Comparison of ENCODE assay signal across 8 cellular contexts in the genomic region with DNA sequence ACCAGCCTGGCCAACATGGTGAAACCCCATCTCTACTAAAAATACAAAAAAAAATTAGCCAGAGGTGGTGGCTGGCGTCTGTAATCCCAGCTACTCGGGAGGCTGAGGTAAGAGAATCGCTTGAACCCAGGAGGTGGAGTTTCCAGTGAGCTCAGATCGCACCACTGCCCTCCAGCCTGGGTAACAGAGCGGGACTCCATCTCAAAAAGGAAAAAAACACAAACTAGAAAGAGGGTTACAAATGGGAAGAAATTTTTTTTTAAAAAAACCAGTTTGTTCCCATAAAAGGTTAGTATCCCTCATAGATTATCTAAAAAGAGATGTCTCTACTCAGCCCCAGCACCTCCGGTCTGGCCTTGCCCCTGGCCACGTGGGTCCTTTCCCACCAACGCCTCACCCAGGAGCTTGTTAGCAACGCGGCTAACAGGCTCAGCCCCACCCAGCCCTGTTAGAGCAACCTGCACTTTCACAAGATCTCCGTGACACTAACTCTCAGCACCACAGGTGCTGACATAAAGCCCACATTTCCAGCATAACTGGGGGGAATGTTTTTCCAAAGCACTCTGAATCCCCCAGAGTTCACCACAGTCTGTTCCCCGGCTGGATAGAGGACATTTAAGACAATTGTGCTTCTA. TPM values are rescaled to one million over a fixed set of nuclear protein-coding genes. Genes with fewer than 3 reads are reported as not detected.
A peak's percentile ranks its signal among the peaks of the same experiment; 100 is the strongest.
DNase-seq lines count a peak whose midpoint lies in the region; ATAC-seq, FAIRE-seq and TF ChIP-seq lines count a peak whose summit lies in the region.

No MANE protein-coding gene starts in this region.

- H3K4me3 ChIP-seq in CD4-positive, alpha-beta memory T cell (ENCODE audit: low read length in 2 of 2): peak overlapping the region in 1 of 2 donors; percentile 49
- H3K4me3 ChIP-seq in HepG2 (replicated peaks in 1 of 3; ENCODE audit: insufficient read depth in 1 of 3, low read depth in 2 of 3, low read length in 3 of 3): peak overlapping the region; percentile 65 to 78 (median 69)

- no peaks in the 10 kb centered on the region for H3K79me2 ChIP-seq in HepG2 (ENCODE audit: insufficient read depth, low read length)

- FAIRE-seq in HepG2 (lab: Jason Lieb, UNC): peak; percentile 66

- H3K27me3 Mint-ChIP-seq in CD4-positive, alpha-beta memory T cell: peaks cover 23 to 24% of the 10 kb centered on the region in 2 donors
- peaks cover 44% of the 10 kb centered on the region for H3K27me3 Mint-ChIP-seq in type B pancreatic cell

- intact Hi-C loops in CD4-positive, alpha-beta memory T cell (cut with micrococcal nuclease): no loop called here
- intact Hi-C loops in HepG2 (cut with micrococcal nuclease; ENCODE audit: unreplicated experiment): no loop called here

- TF ChIP-seq EP300 in HepG2 (IDR thresholded peaks at IDR 0.05; ENCODE audit: low read depth in 2 of 2, low read length in 2 of 2) (no peak), HepG2 (CRISPR knock-in tag; IDR thresholded peaks at IDR 0.05; ENCODE audit: borderline replicate concordance) (no peak)

- 38% methylated on average over 12 of the region's 12 CpGs for WGBS in HepG2 (ENCODE audit: low lambda C conversion rate)

- H3K27ac Mint-ChIP-seq in CD4-positive, alpha-beta memory T cell: peak overlapping the region in 6 of 7 donors; percentile 30 to 81 (median 61)
- no peak overlapping the region for H3K27ac Mint-ChIP-seq in activated naive CD4-positive, alpha-beta T cell treated with anti-CD3 and anti-CD28 coated beads, Interleukin-2, amount 50 U/mL, for 72 hours
- H3K27ac Mint-ChIP-seq in type B pancreatic cell: peak overlapping the region; percentile 96

- H4K20me1 ChIP-seq in HepG2 (ENCODE audit: insufficient read depth, low read length): no peaks in the 10 kb centered on the region

- H2AFZ ChIP-seq in HepG2 (ENCODE audit: low read length): peak overlapping the region; percentile 78

- peak overlapping the region in 7 of 8 donors; percentile 57 to 84 (median 79) for H3K4me3 Mint-ChIP-seq in CD4-positive, alpha-beta memory T cell
- H3K4me3 Mint-ChIP-seq in type B pancreatic cell: peak overlapping the region; percentile 91

- in situ Hi-C loops in HepG2 (cut with HindIII; ENCODE audit: extremely low pct_ligation_motif_present, low pct_unique_long_range_greater_than_20kb): no loop called here

- H3K36me3 Mint-ChIP-seq in CD4-positive, alpha-beta memory T cell: no peaks in the 10 kb centered on the region
- H3K36me3 Mint-ChIP-seq in activated naive CD4-positive, alpha-beta T cell treated with anti-CD3 and anti-CD28 coated beads, Interleukin-2, amount 50 U/mL, for 72 hours: no peaks in the 10 kb centered on the region
- peaks cover 5% of the 10 kb centered on the region for H3K36me3 Mint-ChIP-seq in type B pancreatic cell

- TF ChIP-seq RAD21 in HepG2 (CRISPR knock-in tag; IDR thresholded peaks at IDR 0.05): no peak

- peaks cover 10 to 18% (median 13%) of the 10 kb centered on the region in 4 donors for H3K4me1 Mint-ChIP-seq in CD4-positive, alpha-beta memory T cell
- peaks cover 9% of the 10 kb centered on the region for H3K4me1 Mint-ChIP-seq in type B pancreatic cell (ENCODE audit: unreplicated experiment)

- no peaks in the 10 kb centered on the region for H3K9me3 Mint-ChIP-seq in CD4-positive, alpha-beta memory T cell
- H3K9me3 Mint-ChIP-seq in activated naive CD4-positive, alpha-beta T cell treated with anti-CD3 and anti-CD28 coated beads, Interleukin-2, amount 50 U/mL, for 72 hours: no peaks in the 10 kb centered on the region
- no peaks in the 10 kb centered on the region for H3K9me3 Mint-ChIP-seq in type B pancreatic cell

- no peaks in the 10 kb centered on the region for H3K27me3 ChIP-seq in CD4-positive, alpha-beta memory T cell (ENCODE audit: insufficient read depth, low read length)
- peaks cover 1 to 23% of the 10 kb centered on the region in 2 experiments; a peak in 2 of 5 replicates for H3K27me3 ChIP-seq in HepG2 (ENCODE audit: control insufficient read depth in 1 of 2, insufficient read depth in 2 of 2, low read length in 2 of 2)

- peak; percentile 31 to 59 (median 39) for DNase-seq in CD4-positive, alpha-beta memory T cell
- DNase-seq in LoVo (ENCODE audit: low spot score): peak; percentile 77
- peak in 1 of 2 donors; percentile 34 for DNase-seq in activated naive CD4-positive, alpha-beta T cell treated with anti-CD3 and anti-CD28 coated beads, Interleukin-2, amount 50 U/mL, for 72 hours (ENCODE audit: low spot score in 2 of 2)
- DNase-seq in HepG2 (ENCODE audit: low spot score): peak; percentile 42
- no peak for DNase-seq in type B pancreatic cell (ENCODE audit: extremely low spot score, unreplicated experiment)
- DNase-seq in NCI-H446 (lab: John Stamatoyannopoulos, UW): no peak
- no peak for DNase-seq in KG1 (lab: John Stamatoyannopoulos, UW)

- peak overlapping the region; percentile 69 for H3K9ac ChIP-seq in HepG2 (ENCODE audit: insufficient read depth, low read depth, low read length)

- TF ChIP-seq CTCF in HepG2 (CRISPR knock-in tag; IDR thresholded peaks at IDR 0.05) (no peak), type B pancreatic cell (conservative IDR thresholded peaks at IDR 0.05) (no peak)

- peak; percentile 39 to 63 for ATAC-seq in activated naive CD4-positive, alpha-beta T cell treated with anti-CD3 and anti-CD28 coated beads, Interleukin-2, amount 50 U/mL, for 72 hours
- ATAC-seq in HepG2: peak; percentile 56
- no peak for ATAC-seq in HG02642 (IDR thresholded peaks at IDR 0.05; ENCODE audit: poor library complexity, unreplicated experiment)

- H3K36me3 ChIP-seq in CD4-positive, alpha-beta memory T cell (ENCODE audit: insufficient read depth, low read length): no peaks in the 10 kb centered on the region
- H3K36me3 ChIP-seq in HepG2 (replicated peaks in 1 of 2; ENCODE audit: control insufficient read depth in 1 of 2, insufficient read depth in 2 of 2, low read length in 2 of 2): peaks cover 3 to 5% of the 10 kb centered on the region in 2 experiments; a peak in 3 of 5 replicates

- CTCF ChIA-PET in CD4-positive, alpha-beta memory T cell (lab: Charles Lee; ENCODE audit: partially characterized antibody): interaction anchor here (1.2 to 3.7 kb wide), 6 partner anchors 14 to 206 kb away, joined by 3 to 17 read pairs (median 4); no protein-coding TSS in a partner anchor
- CTCF ChIA-PET in HepG2 (lab: Yijun Ruan, JAX; ENCODE audit: low intra/inter-chr PET ratio, low total read pairs): interaction anchor here (1.4 to 1.7 kb wide), 2 partner anchors 156 to 261 kb away, joined by 3 to 4 read pairs; no protein-coding TSS in a partner anchor

- POLR2A ChIA-PET in CD4-positive, alpha-beta memory T cell (lab: Charles Lee; ENCODE audit: partially characterized antibody): interaction anchor here (0.7 to 1.4 kb wide), 4 partner anchors 10 to 368 kb away, joined by 3 to 4 read pairs (median 3); no protein-coding TSS in a partner anchor
- POLR2A ChIA-PET in HepG2 (lab: Yijun Ruan, JAX): interaction anchor here (0.6 to 1.2 kb wide), 2 partner anchors 14 to 39 kb away, joined by 3 read pairs; no protein-coding TSS in a partner anchor

- H3K4me2 ChIP-seq in HepG2 (ENCODE audit: low read depth, low read length): peak overlapping the region; percentile 93

- peaks cover 19% of the 10 kb centered on the region for H3K4me1 ChIP-seq in CD4-positive, alpha-beta memory T cell (ENCODE audit: insufficient read depth, low read length)
- H3K4me1 ChIP-seq in HepG2 (ENCODE audit: insufficient read depth, low read length): peaks cover 49% of the 10 kb centered on the region

- TF ChIP-seq POLR2A in HepG2 (IDR thresholded peaks at IDR 0.05; ENCODE audit: insufficient read depth in 1 of 2, low read depth in 2 of 2, low read length in 2 of 2): no peak

- no peaks in the 10 kb centered on the region for H3K9me3 ChIP-seq in CD4-positive, alpha-beta memory T cell (ENCODE audit: control insufficient read depth in 1 of 2, low read length in 2 of 2)
- no peaks in the 10 kb centered on the region for H3K9me3 ChIP-seq in HepG2 (ENCODE audit: low read length)

- no peak overlapping the region for H3K27ac ChIP-seq in CD4-positive, alpha-beta memory T cell (ENCODE audit: low read depth, low read length)
- H3K27ac ChIP-seq in HepG2 (ENCODE audit: extremely low read length, insufficient read depth, low read length): peak overlapping the region; percentile 58

- no TSS peak for BruUV-seq in HepG2 (replicated peaks; lab: Mats Ljungman, UMichigan)

RNA-seq across cellular contexts. Expression of a gene that starts 4.3 kb away (rescaled TPM):
- 1 to 10 TPM in 1 of 2 experiments, under 1 TPM in 1; 0.97 to 1.4 TPM for total RNA-seq in CD4-positive, alpha-beta memory T cell
- under 1 TPM in 1 of 2 donors, not detected in 1; 0.89 TPM for polyA plus RNA-seq in CD4-positive, alpha-beta memory T cell
- 1 to 10 TPM in 1 of 2 donors, under 1 TPM in 1; 0.46 to 3.6 TPM for total RNA-seq in activated naive CD4-positive, alpha-beta T cell treated with anti-CD3 and anti-CD28 coated beads, Interleukin-2, amount 50 U/mL, for 72 hours
- total RNA-seq in HepG2 (2016; rRNA removed; fragmentation: Illumina TruSeq; extraction: Trizol): 57.0 and 57.1 TPM in 2 replicates
- total RNA-seq in HepG2 (2016; cell fraction: cytosol; rRNA removed; fragmentation: Illumina TruSeq; extraction: Trizol; ENCODE audit: low read depth): 52.1 and 71.1 TPM in 2 replicates
- total RNA-seq in HepG2 (2016; cell fraction: insoluble cytoplasmic fraction; rRNA removed; fragmentation: Illumina TruSeq; extraction: Trizol): 55.0 and 64.5 TPM in 2 replicates
- total RNA-seq in HepG2 (2016; cell fraction: membrane; rRNA removed; fragmentation: Illumina TruSeq; extraction: Trizol): 55.0 and 70.4 TPM in 2 replicates
- total RNA-seq in HepG2 (2016; cell fraction: nucleus; rRNA removed; fragmentation: Illumina TruSeq; extraction: Trizol): 35.2 and 39.1 TPM in 2 replicates
- polyA plus RNA-seq in HepG2 (2011; rRNA removed): 50.8 and 71.8 TPM in 2 replicates
- 60.5 and 71.9 TPM in 2 replicates for polyA plus RNA-seq in HepG2 (2011; cell fraction: cytosol; rRNA removed)
- 113 and 144 TPM in 2 replicates for polyA plus RNA-seq in HepG2 (2011; cell fraction: nucleus; rRNA removed)
- polyA plus RNA-seq in HepG2 (2012): 58.5 and 76.3 TPM in 2 replicates
- 63.4 and 84.5 TPM in 2 replicates for polyA plus RNA-seq in HepG2 (2016; cell fraction: cytosol; fragmentation: Illumina TruSeq; extraction: Trizol; ENCODE audit: low read depth)
- 82.8 and 88.3 TPM in 2 replicates for polyA plus RNA-seq in HepG2 (2016; cell fraction: insoluble cytoplasmic fraction; fragmentation: Illumina TruSeq; extraction: Trizol; ENCODE audit: low read depth)
- 64.6 and 76.3 TPM in 2 replicates for polyA plus RNA-seq in HepG2 (2016; cell fraction: membrane; fragmentation: Illumina TruSeq; extraction: Trizol; ENCODE audit: low read depth)
- 74.9 and 81.7 TPM in 2 replicates for polyA plus RNA-seq in HepG2 (2016; cell fraction: nucleus; fragmentation: Illumina TruSeq; extraction: Trizol; ENCODE audit: insufficient read depth, low read depth)
- polyA minus RNA-seq in HepG2 (2011; rRNA and poly(A)+ RNA removed; ENCODE audit: low replicate concordance): 16.2 and 41.7 TPM in 2 replicates
- polyA minus RNA-seq in HepG2 (2011; cell fraction: cytosol; rRNA and poly(A)+ RNA removed): 9.2 and 13.4 TPM in 2 replicates
- polyA minus RNA-seq in HepG2 (2011; cell fraction: nucleus; rRNA and poly(A)+ RNA removed): 36.8 and 59.8 TPM in 2 replicates
- 70.9 and 141 TPM in 2 replicates for total RNA-seq in type B pancreatic cell (ENCODE audit: low replicate concordance)

RNA-seq across cellular contexts. Expression of a gene that starts 18.9 kb away (rescaled TPM):
- total RNA-seq in CD4-positive, alpha-beta memory T cell: not detected
- not detected for polyA plus RNA-seq in CD4-positive, alpha-beta memory T cell
- not detected for total RNA-seq in activated naive CD4-positive, alpha-beta T cell treated with anti-CD3 and anti-CD28 coated beads, Interleukin-2, amount 50 U/mL, for 72 hours
- 0.86 TPM in 1 of 2 replicates, not detected in the other for total RNA-seq in HepG2 (2016; rRNA removed; fragmentation: Illumina TruSeq; extraction: Trizol)
- 1.0 and 1.2 TPM in 2 replicates for total RNA-seq in HepG2 (2016; cell fraction: cytosol; rRNA removed; fragmentation: Illumina TruSeq; extraction: Trizol; ENCODE audit: low read depth)
- total RNA-seq in HepG2 (2016; cell fraction: insoluble cytoplasmic fraction; rRNA removed; fragmentation: Illumina TruSeq; extraction: Trizol): not detected in 2 replicates
- 0.55 and 0.80 TPM in 2 replicates for total RNA-seq in HepG2 (2016; cell fraction: membrane; rRNA removed; fragmentation: Illumina TruSeq; extraction: Trizol)
- 1.1 TPM in 1 of 2 replicates, not detected in the other for total RNA-seq in HepG2 (2016; cell fraction: nucleus; rRNA removed; fragmentation: Illumina TruSeq; extraction: Trizol)
- 0.67 and 1.5 TPM in 2 replicates for polyA plus RNA-seq in HepG2 (2011; rRNA removed)
- polyA plus RNA-seq in HepG2 (2011; cell fraction: cytosol; rRNA removed): 0.24 and 0.36 TPM in 2 replicates
- 1.5 and 1.8 TPM in 2 replicates for polyA plus RNA-seq in HepG2 (2011; cell fraction: nucleus; rRNA removed)
- 2.0 TPM in 1 of 2 replicates, not detected in the other for polyA plus RNA-seq in HepG2 (2012)
- polyA plus RNA-seq in HepG2 (2016; cell fraction: cytosol; fragmentation: Illumina TruSeq; extraction: Trizol; ENCODE audit: low read depth): 0.45 and 0.46 TPM in 2 replicates
- polyA plus RNA-seq in HepG2 (2016; cell fraction: insoluble cytoplasmic fraction; fragmentation: Illumina TruSeq; extraction: Trizol; ENCODE audit: low read depth): 0.96 TPM in 1 of 2 replicates, not detected in the other
- 0.77 TPM in 1 of 2 replicates, not detected in the other for polyA plus RNA-seq in HepG2 (2016; cell fraction: membrane; fragmentation: Illumina TruSeq; extraction: Trizol; ENCODE audit: low read depth)
- polyA plus RNA-seq in HepG2 (2016; cell fraction: nucleus; fragmentation: Illumina TruSeq; extraction: Trizol; ENCODE audit: insufficient read depth, low read depth): 2.1 TPM in 1 of 2 replicates, not detected in the other
- polyA minus RNA-seq in HepG2 (2011; rRNA and poly(A)+ RNA removed; ENCODE audit: low replicate concordance): not detected in 2 replicates
- polyA minus RNA-seq in HepG2 (2011; cell fraction: cytosol; rRNA and poly(A)+ RNA removed): not detected in 2 replicates
- polyA minus RNA-seq in HepG2 (2011; cell fraction: nucleus; rRNA and poly(A)+ RNA removed): not detected in 2 replicates
- 0.80 and 2.0 TPM in 2 replicates for total RNA-seq in type B pancreatic cell (ENCODE audit: low replicate concordance)

RNA-seq across cellular contexts. Expression of a gene that starts 19.0 kb away (rescaled TPM):
- total RNA-seq in CD4-positive, alpha-beta memory T cell: not detected
- not detected for polyA plus RNA-seq in CD4-positive, alpha-beta memory T cell
- not detected for total RNA-seq in activated naive CD4-positive, alpha-beta T cell treated with anti-CD3 and anti-CD28 coated beads, Interleukin-2, amount 50 U/mL, for 72 hours
- total RNA-seq in HepG2 (2016; rRNA removed; fragmentation: Illumina TruSeq; extraction: Trizol): not detected in 2 replicates
- not detected in 2 replicates for total RNA-seq in HepG2 (2016; cell fraction: cytosol; rRNA removed; fragmentation: Illumina TruSeq; extraction: Trizol; ENCODE audit: low read depth)
- total RNA-seq in HepG2 (2016; cell fraction: insoluble cytoplasmic fraction; rRNA removed; fragmentation: Illumina TruSeq; extraction: Trizol): not detected in 2 replicates
- not detected in 2 replicates for total RNA-seq in HepG2 (2016; cell fraction: membrane; rRNA removed; fragmentation: Illumina TruSeq; extraction: Trizol)
- not detected in 2 replicates for total RNA-seq in HepG2 (2016; cell fraction: nucleus; rRNA removed; fragmentation: Illumina TruSeq; extraction: Trizol)
- not detected in 2 replicates for polyA plus RNA-seq in HepG2 (2011; rRNA removed)
- not detected in 2 replicates for polyA plus RNA-seq in HepG2 (2011; cell fraction: cytosol; rRNA removed)
- not detected in 2 replicates for polyA plus RNA-seq in HepG2 (2011; cell fraction: nucleus; rRNA removed)
- 0.16 TPM in 1 of 2 replicates, not detected in the other for polyA plus RNA-seq in HepG2 (2012)
- not detected in 2 replicates for polyA plus RNA-seq in HepG2 (2016; cell fraction: cytosol; fragmentation: Illumina TruSeq; extraction: Trizol; ENCODE audit: low read depth)
- polyA plus RNA-seq in HepG2 (2016; cell fraction: insoluble cytoplasmic fraction; fragmentation: Illumina TruSeq; extraction: Trizol; ENCODE audit: low read depth): not detected in 2 replicates
- not detected in 2 replicates for polyA plus RNA-seq in HepG2 (2016; cell fraction: membrane; fragmentation: Illumina TruSeq; extraction: Trizol; ENCODE audit: low read depth)
- polyA plus RNA-seq in HepG2 (2016; cell fraction: nucleus; fragmentation: Illumina TruSeq; extraction: Trizol; ENCODE audit: insufficient read depth, low read depth): not detected in 2 replicates
- not detected in 2 replicates for polyA minus RNA-seq in HepG2 (2011; rRNA and poly(A)+ RNA removed; ENCODE audit: low replicate concordance)
- polyA minus RNA-seq in HepG2 (2011; cell fraction: cytosol; rRNA and poly(A)+ RNA removed): not detected in 2 replicates
- polyA minus RNA-seq in HepG2 (2011; cell fraction: nucleus; rRNA and poly(A)+ RNA removed): not detected in 2 replicates
- total RNA-seq in type B pancreatic cell (ENCODE audit: low replicate concordance): 0.53 TPM in 1 of 2 replicates, not detected in the other

RNA-seq across cellular contexts. Expression of a gene that starts 24.1 kb away (rescaled TPM):
- total RNA-seq in CD4-positive, alpha-beta memory T cell: not detected
- not detected for polyA plus RNA-seq in CD4-positive, alpha-beta memory T cell
- total RNA-seq in activated naive CD4-positive, alpha-beta T cell treated with anti-CD3 and anti-CD28 coated beads, Interleukin-2, amount 50 U/mL, for 72 hours: not detected
- total RNA-seq in HepG2 (2016; rRNA removed; fragmentation: Illumina TruSeq; extraction: Trizol) (not detected in 2 replicates), type B pancreatic cell (ENCODE audit: low replicate concordance) (not detected in 2 replicates)
- not detected in 2 replicates for total RNA-seq in HepG2 (2016; cell fraction: cytosol; rRNA removed; fragmentation: Illumina TruSeq; extraction: Trizol; ENCODE audit: low read depth)
- not detected in 2 replicates for total RNA-seq in HepG2 (2016; cell fraction: insoluble cytoplasmic fraction; rRNA removed; fragmentation: Illumina TruSeq; extraction: Trizol)
- not detected in 2 replicates for total RNA-seq in HepG2 (2016; cell fraction: membrane; rRNA removed; fragmentation: Illumina TruSeq; extraction: Trizol)
- total RNA-seq in HepG2 (2016; cell fraction: nucleus; rRNA removed; fragmentation: Illumina TruSeq; extraction: Trizol): not detected in 2 replicates
- polyA plus RNA-seq in HepG2 (2011; rRNA removed): 0.09 TPM in 1 of 2 replicates, not detected in the other
- not detected in 2 replicates for polyA plus RNA-seq in HepG2 (2011; cell fraction: cytosol; rRNA removed)
- not detected in 2 replicates for polyA plus RNA-seq in HepG2 (2011; cell fraction: nucleus; rRNA removed)
- polyA plus RNA-seq in HepG2 (2012): not detected in 2 replicates
- polyA plus RNA-seq in HepG2 (2016; cell fraction: cytosol; fragmentation: Illumina TruSeq; extraction: Trizol; ENCODE audit: low read depth): not detected in 2 replicates
- polyA plus RNA-seq in HepG2 (2016; cell fraction: insoluble cytoplasmic fraction; fragmentation: Illumina TruSeq; extraction: Trizol; ENCODE audit: low read depth): not detected in 2 replicates
- not detected in 2 replicates for polyA plus RNA-seq in HepG2 (2016; cell fraction: membrane; fragmentation: Illumina TruSeq; extraction: Trizol; ENCODE audit: low read depth)
- not detected in 2 replicates for polyA plus RNA-seq in HepG2 (2016; cell fraction: nucleus; fragmentation: Illumina TruSeq; extraction: Trizol; ENCODE audit: insufficient read depth, low read depth)
- not detected in 2 replicates for polyA minus RNA-seq in HepG2 (2011; rRNA and poly(A)+ RNA removed; ENCODE audit: low replicate concordance)
- polyA minus RNA-seq in HepG2 (2011; cell fraction: cytosol; rRNA and poly(A)+ RNA removed): not detected in 2 replicates
- polyA minus RNA-seq in HepG2 (2011; cell fraction: nucleus; rRNA and poly(A)+ RNA removed): not detected in 2 replicates

RNA-seq across cellular contexts. Expression of a gene that starts 36.3 kb away (rescaled TPM):
- 10 to 100 TPM; 41.3 to 41.9 TPM for total RNA-seq in CD4-positive, alpha-beta memory T cell
- polyA plus RNA-seq in CD4-positive, alpha-beta memory T cell: 100 to 1,000 TPM; 160 to 189 TPM
- 10 to 100 TPM; 44.1 to 69.1 TPM for total RNA-seq in activated naive CD4-positive, alpha-beta T cell treated with anti-CD3 and anti-CD28 coated beads, Interleukin-2, amount 50 U/mL, for 72 hours
- total RNA-seq in HepG2 (2016; rRNA removed; fragmentation: Illumina TruSeq; extraction: Trizol): 85.8 and 141 TPM in 2 replicates
- 264 and 362 TPM in 2 replicates for total RNA-seq in HepG2 (2016; cell fraction: cytosol; rRNA removed; fragmentation: Illumina TruSeq; extraction: Trizol; ENCODE audit: low read depth)
- 91.4 and 136 TPM in 2 replicates for total RNA-seq in HepG2 (2016; cell fraction: insoluble cytoplasmic fraction; rRNA removed; fragmentation: Illumina TruSeq; extraction: Trizol)
- 202 and 264 TPM in 2 replicates for total RNA-seq in HepG2 (2016; cell fraction: membrane; rRNA removed; fragmentation: Illumina TruSeq; extraction: Trizol)
- 88.0 and 104 TPM in 2 replicates for total RNA-seq in HepG2 (2016; cell fraction: nucleus; rRNA removed; fragmentation: Illumina TruSeq; extraction: Trizol)
- 176 and 188 TPM in 2 replicates for polyA plus RNA-seq in HepG2 (2011; rRNA removed)
- polyA plus RNA-seq in HepG2 (2011; cell fraction: cytosol; rRNA removed): 174 and 213 TPM in 2 replicates
- 105 and 125 TPM in 2 replicates for polyA plus RNA-seq in HepG2 (2011; cell fraction: nucleus; rRNA removed)
- 78.4 and 132 TPM in 2 replicates for polyA plus RNA-seq in HepG2 (2012)
- 361 and 462 TPM in 2 replicates for polyA plus RNA-seq in HepG2 (2016; cell fraction: cytosol; fragmentation: Illumina TruSeq; extraction: Trizol; ENCODE audit: low read depth)
- polyA plus RNA-seq in HepG2 (2016; cell fraction: insoluble cytoplasmic fraction; fragmentation: Illumina TruSeq; extraction: Trizol; ENCODE audit: low read depth): 102 and 104 TPM in 2 replicates
- 235 and 269 TPM in 2 replicates for polyA plus RNA-seq in HepG2 (2016; cell fraction: membrane; fragmentation: Illumina TruSeq; extraction: Trizol; ENCODE audit: low read depth)
- polyA plus RNA-seq in HepG2 (2016; cell fraction: nucleus; fragmentation: Illumina TruSeq; extraction: Trizol; ENCODE audit: insufficient read depth, low read depth): 176 and 183 TPM in 2 replicates
- 321 and 438 TPM in 2 replicates for polyA minus RNA-seq in HepG2 (2011; rRNA and poly(A)+ RNA removed; ENCODE audit: low replicate concordance)
- 44.9 and 50.7 TPM in 2 replicates for polyA minus RNA-seq in HepG2 (2011; cell fraction: cytosol; rRNA and poly(A)+ RNA removed)
- 18.3 and 26.4 TPM in 2 replicates for polyA minus RNA-seq in HepG2 (2011; cell fraction: nucleus; rRNA and poly(A)+ RNA removed)
- total RNA-seq in type B pancreatic cell (ENCODE audit: low replicate concordance): 104 and 113 TPM in 2 replicates

Comparison
In these comparisons a context has a peak if more than half of its experiments do, and no peak if none do; other contexts are left out.
1. DNase-seq: peak in CD4-positive, alpha-beta memory T cell (5 of 5), LoVo (single experiment) and HepG2 (single experiment); none in type B pancreatic cell (single experiment), NCI-H446 (0 of 2) and KG1 (single experiment).
2. H3K27ac Mint-ChIP-seq: peak in CD4-positive, alpha-beta memory T cell (6 of 7) and type B pancreatic cell (single experiment); none in activated naive CD4-positive, alpha-beta T cell treated with anti-CD3 and anti-CD28 coated beads, Interleukin-2, amount 50 U/mL, for 72 hours (0 of 2).
3. RNA of a gene that starts 4.3 kb away (total RNA-seq): 70.9 to 141 TPM in type B pancreatic cell and 35.2 to 71.1 TPM in HepG2; 0.46 to 3.6 TPM in activated naive CD4-positive, alpha-beta T cell treated with anti-CD3 and anti-CD28 coated beads, Interleukin-2, amount 50 U/mL, for 72 hours and 0.97 to 1.4 TPM in CD4-positive, alpha-beta memory T cell; every median in the first group is over 4 times any median in the second.